Comparison of ENCODE assay signal across 17 cellular contexts in the genomic region with DNA sequence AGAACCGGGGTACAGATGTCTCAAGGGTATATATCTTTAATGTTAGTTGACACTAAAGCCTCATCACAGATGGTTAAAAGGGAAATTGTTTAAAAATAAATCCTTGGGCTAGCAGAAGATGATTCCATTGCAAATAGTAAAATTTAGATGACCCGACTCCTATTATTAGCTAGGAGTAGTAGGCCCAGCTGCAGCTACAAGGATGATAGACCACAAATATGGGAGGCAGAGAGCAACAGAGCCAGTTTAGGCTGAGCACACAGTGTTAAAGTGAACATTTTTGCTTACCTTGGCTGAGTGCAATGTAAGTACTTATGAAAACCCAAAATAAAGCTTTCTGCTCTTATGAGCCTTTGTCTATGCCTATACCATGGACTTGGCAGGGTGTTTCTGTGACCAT.
DNase-seq lines count a peak whose midpoint lies in the region; ATAC-seq, FAIRE-seq and TF ChIP-seq lines count a peak whose summit lies in the region.
"Had no signal": no experiment of that assay in that cellular context is flagged by ENCODE, and none has a peak within 500 bp of the region (broad histone marks: within the 10 kb centered on the region; RNA-seq: fewer than 3 reads in every experiment).

No MANE protein-coding gene starts in this region.

- no peak overlapping the region for H3K4me2 ChIP-seq in neural progenitor cell

- H3K9ac ChIP-seq in neural progenitor cell, result no peak overlapping the region

- H3K4me3 Mint-ChIP-seq in neural progenitor cell, result no peak overlapping the region
- H3K4me3 Mint-ChIP-seq: B cell, H9 had no signal

- no peaks in the 10 kb centered on the region for H3K27me3 ChIP-seq in neural progenitor cell

- DNase-seq in astrocyte of the hippocampus (ENCODE audit: low read depth, low spot score) (peak; percentile 36), neural progenitor cell (ENCODE audit: low spot score) (no peak), NCI-H524 (lab: John Stamatoyannopoulos, UW) (no peak)
- no peak for DNase-seq in effector CD4-positive, alpha-beta T cell
- DNase-seq: CD4-positive, alpha-beta memory T cell; DMS153; DMS79; GF-D8; H9 had no signal

- no peaks in the 10 kb centered on the region for H3K9me3 Mint-ChIP-seq in neural progenitor cell
- H3K9me3 Mint-ChIP-seq: H9 had no signal

- peak; percentile 6 for FAIRE-seq in G401.6 (lab: Jason Lieb, UNC)
- FAIRE-seq: H1, HepG2 had no signal

- no peak for TF ChIP-seq CTCF in neural progenitor cell (IDR thresholded peaks at IDR 0.05)

- ATAC-seq in GM18870 (IDR thresholded peaks at IDR 0.05; ENCODE audit: unreplicated experiment), result no peak
- ATAC-seq in HG03571 (IDR thresholded peaks at IDR 0.05; ENCODE audit: unreplicated experiment), result no peak
- ATAC-seq: HepG2 had no signal

- H3K4me1 Mint-ChIP-seq in neural progenitor cell, result no peaks in the 10 kb centered on the region
- H3K4me1 Mint-ChIP-seq: B cell; CD4-positive, alpha-beta memory T cell; H9; IgD-negative memory B cell had no signal

- H2AFZ ChIP-seq in neural progenitor cell (replicated peaks), result peak overlapping the region; percentile 55

- no peaks in the 10 kb centered on the region for H3F3A ChIP-seq in neural progenitor cell (ENCODE audit: low read depth)

- no peaks in the 10 kb centered on the region for H3K79me2 ChIP-seq in neural progenitor cell (ENCODE audit: low read depth)

- H3K4me3 ChIP-seq in neural progenitor cell, result no peak overlapping the region

- H3K27ac ChIP-seq in neural progenitor cell, result no peak overlapping the region
- H3K27ac ChIP-seq: C4-2B had no signal

- H3K36me3 Mint-ChIP-seq in neural progenitor cell, result no peaks in the 10 kb centered on the region
- H3K36me3 Mint-ChIP-seq: CD4-positive, alpha-beta memory T cell; IgD-negative memory B cell had no signal

- H3K36me3 ChIP-seq in neural progenitor cell, result no peaks in the 10 kb centered on the region

- H3K9me3 ChIP-seq in neural progenitor cell (ENCODE audit: low read depth), result no peaks in the 10 kb centered on the region

- H3K27me3 Mint-ChIP-seq in neural progenitor cell (ENCODE audit: insufficient read depth, low read depth), result no peaks in the 10 kb centered on the region
- H3K27me3 Mint-ChIP-seq: B cell; CD4-positive, alpha-beta memory T cell; IgD-negative memory B cell had no signal

- no peaks in the 10 kb centered on the region for H4K20me1 ChIP-seq in neural progenitor cell (ENCODE audit: low read depth)

- H3K4me1 ChIP-seq in neural progenitor cell, result no peaks in the 10 kb centered on the region

- no peak overlapping the region for H3K27ac Mint-ChIP-seq in neural progenitor cell
- H3K27ac Mint-ChIP-seq: B cell; CD4-positive, alpha-beta memory T cell; H9; IgD-negative memory B cell had no signal
